ENCODE assay signal across 8 cellular contexts in the genomic region with DNA sequence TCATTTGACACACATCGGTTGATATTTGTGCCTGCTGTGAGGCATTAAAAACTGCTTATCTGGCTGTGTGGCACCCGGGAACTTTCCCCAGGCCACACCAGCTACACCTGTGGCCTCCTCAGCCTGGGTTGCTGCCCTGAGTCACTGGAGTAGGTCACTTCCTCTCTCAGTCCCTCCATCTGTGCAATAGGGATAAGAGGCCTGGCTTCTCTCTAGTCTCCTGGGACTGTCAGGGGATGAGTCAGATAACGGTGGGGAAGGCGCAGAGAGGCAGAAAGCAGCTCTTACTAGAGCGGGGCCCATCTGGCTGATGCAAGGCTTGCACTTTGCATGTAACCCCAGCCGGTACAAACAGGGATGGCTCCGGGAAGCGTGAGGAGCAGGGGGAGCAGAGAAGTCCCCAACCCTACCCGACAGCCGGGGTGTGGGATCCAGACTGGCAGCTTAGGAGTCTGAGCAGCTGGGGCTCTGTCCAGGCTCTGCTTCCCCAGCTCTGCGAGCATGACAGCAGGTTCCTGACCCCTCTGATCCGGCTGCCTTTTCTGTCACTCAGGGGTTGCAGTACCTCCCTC. TPM values are rescaled to one million over a fixed set of nuclear protein-coding genes. Genes with fewer than 3 reads are reported as not detected.
DNase-seq lines count a peak whose midpoint lies in the region; TF ChIP-seq lines count a peak whose summit lies in the region.

No MANE protein-coding gene starts in this region.

- H3K4me2 ChIP-seq in KMS-11: peak overlapping the region; percentile 99

- DNase-seq in GM12864 (ENCODE audit: low read depth) (peak; percentile 93), H7 (peak; percentile 89), SIG-M5 (lab: John Stamatoyannopoulos, UW) (peak; percentile 97), cardiac muscle cell (ENCODE audit: low read depth in 1 of 2, low spot score in 1 of 2) (peak; percentile 41 to 99), globus pallidus (ENCODE audit: low spot score) (no peak)

- peak overlapping the region; percentile 95 for H3K9ac ChIP-seq in KMS-11
- H3K9ac ChIP-seq in rectal smooth muscle tissue (ENCODE audit: low read length): no peak overlapping the region

- no peaks in the 10 kb centered on the region for H3K36me3 ChIP-seq in H7 (replicated peaks; ENCODE audit: control insufficient read depth, insufficient read depth, low read length)
- H3K36me3 ChIP-seq in KMS-11 (ENCODE audit: insufficient read depth): no peaks in the 10 kb centered on the region
- H3K36me3 ChIP-seq in cardiac muscle cell: no peaks in the 10 kb centered on the region
- H3K36me3 ChIP-seq in rectal smooth muscle tissue (ENCODE audit: control insufficient read depth, insufficient read depth, low read length): no peaks in the 10 kb centered on the region

- H3K27me3 Mint-ChIP-seq in activated naive CD8-positive, alpha-beta T cell: no peaks in the 10 kb centered on the region

- H3K4me3 ChIP-seq in GM12864 (ENCODE audit: low read depth, low read length): peak overlapping the region; percentile 31
- no peak overlapping the region for H3K4me3 ChIP-seq in H7 (ENCODE audit: insufficient read depth, low read depth, low read length)
- no peak overlapping the region for H3K4me3 ChIP-seq in KMS-11 (IDR thresholded peaks at IDR 0.05; ENCODE audit: insufficient read depth, low read depth, low read length)
- no peak overlapping the region for H3K4me3 ChIP-seq in cardiac muscle cell
- H3K4me3 ChIP-seq in rectal smooth muscle tissue (ENCODE audit: low read length): no peak overlapping the region

- peak overlapping the region; percentile 41; the same call in 1 of the 2 replicates for H2AFZ ChIP-seq in KMS-11 (ENCODE audit: low read depth)

- peak overlapping the region; percentile 100 for H3K27ac Mint-ChIP-seq in activated naive CD8-positive, alpha-beta T cell

- H3K36me3 Mint-ChIP-seq in activated naive CD8-positive, alpha-beta T cell: no peaks in the 10 kb centered on the region

- no peaks in the 10 kb centered on the region for H3K79me2 ChIP-seq in KMS-11 (ENCODE audit: insufficient read depth, low read depth)

- peak overlapping the region; percentile 89 for H3K4me3 Mint-ChIP-seq in activated naive CD8-positive, alpha-beta T cell

- H3K4me1 ChIP-seq in KMS-11 (ENCODE audit: low read depth, poor library complexity, severe bottlenecking) (peaks cover 78% of the 10 kb centered on the region), cardiac muscle cell (ENCODE audit: low read depth) (peaks cover 45% of the 10 kb centered on the region), rectal smooth muscle tissue (ENCODE audit: control insufficient read depth, insufficient read depth, low read length) (peaks cover 17% of the 10 kb centered on the region)

- no peaks in the 10 kb centered on the region for H3K9me3 Mint-ChIP-seq in activated naive CD8-positive, alpha-beta T cell (ENCODE audit: low read depth)

- H3K27ac ChIP-seq in KMS-11 (peak overlapping the region; percentile 98), cardiac muscle cell (peak overlapping the region; percentile 76), rectal smooth muscle tissue (ENCODE audit: low read depth, low read length) (peak overlapping the region; percentile 76)

- H3K27me3 ChIP-seq in H7 (ENCODE audit: control insufficient read depth, insufficient read depth, low read length) (no peaks in the 10 kb centered on the region), KMS-11 (ENCODE audit: insufficient read depth, low read depth) (no peaks in the 10 kb centered on the region), cardiac muscle cell (no peaks in the 10 kb centered on the region), rectal smooth muscle tissue (ENCODE audit: control insufficient read depth, insufficient read depth, low read length) (no peaks in the 10 kb centered on the region)

- no peaks in the 10 kb centered on the region for H3K9me3 ChIP-seq in cardiac muscle cell (ENCODE audit: low read depth)

- H4K20me1 ChIP-seq in KMS-11 (ENCODE audit: insufficient read depth): no peaks in the 10 kb centered on the region

- H3K4me1 Mint-ChIP-seq in activated naive CD8-positive, alpha-beta T cell (ENCODE audit: low read depth): peaks cover 76% of the 10 kb centered on the region

- no peak for TF ChIP-seq CTCF in GM12864 (IDR thresholded peaks at IDR 0.05; ENCODE audit: low read depth, low read length, missing control alignments)
- TF ChIP-seq CTCF in KMS-11 (conservative IDR thresholded peaks at IDR 0.05; ENCODE audit: low read depth, low read length): no peak
- no peak for TF ChIP-seq CTCF in cardiac muscle cell (IDR thresholded peaks at IDR 0.05; ENCODE audit: low read depth, low read length)

RNA-seq across cellular contexts. Expression of gene DNAJB12, which starts 34.0 kb away (rescaled TPM):
- 18.8 and 19.3 TPM in 2 replicates for total RNA-seq in H7 (2014; rRNA removed; shearing (Covaris generic))
- total RNA-seq in cardiac muscle cell: 29.3 and 32.0 TPM in 2 replicates
- 23.8 and 34.2 TPM in 2 replicates for polyA plus RNA-seq in cardiac muscle cell

RNA-seq across cellular contexts. Expression of gene DDIT4, which starts 47.0 kb away (rescaled TPM):
- total RNA-seq in H7 (2014; rRNA removed; shearing (Covaris generic)): 54.2 and 123 TPM in 2 replicates
- total RNA-seq in cardiac muscle cell: 213 and 227 TPM in 2 replicates
- polyA plus RNA-seq in cardiac muscle cell: 210 and 276 TPM in 2 replicates
